ENCODE assay signal across 8 cellular contexts in the genomic region with DNA sequence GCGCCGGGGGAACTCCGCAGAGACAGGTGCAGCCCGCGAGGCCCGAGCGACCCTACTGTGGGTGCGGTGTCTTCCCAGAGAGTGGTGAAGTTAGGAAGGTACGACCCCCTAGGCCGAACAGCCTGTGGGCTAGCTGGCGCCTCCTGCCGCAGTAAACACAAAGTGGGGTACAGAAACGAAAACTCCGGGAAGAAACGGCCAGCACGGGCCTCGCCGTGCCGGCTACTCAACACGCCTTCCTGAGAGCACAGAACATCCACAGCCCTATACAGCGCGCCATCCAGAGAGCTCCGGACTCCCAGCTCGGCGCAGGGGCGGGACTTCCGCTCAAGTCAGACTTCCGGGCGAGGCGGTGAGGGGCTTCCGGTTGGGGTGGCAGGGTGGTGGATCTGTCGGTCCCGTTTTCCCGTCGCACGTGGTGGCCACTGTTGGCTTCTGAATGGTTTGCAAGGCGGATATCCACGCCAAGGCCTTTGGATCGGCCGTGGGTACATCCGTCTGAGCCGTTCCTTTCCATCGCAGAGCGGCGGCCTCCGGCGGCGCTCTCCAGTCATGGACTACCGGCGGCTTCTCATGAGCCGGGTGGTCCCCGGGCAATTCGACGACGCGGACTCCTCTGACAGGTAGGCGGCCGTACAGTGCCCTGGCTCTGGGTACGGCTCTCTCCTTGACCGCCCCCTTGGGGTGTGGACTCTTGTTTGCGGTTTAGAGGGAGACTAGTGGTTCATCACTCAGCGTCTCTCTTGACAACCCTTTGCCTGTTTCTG. TPM values are rescaled to one million over a fixed set of nuclear protein-coding genes. Genes with fewer than 3 reads are reported as not detected.
DNase-seq lines count a peak whose midpoint lies in the region; ATAC-seq and TF ChIP-seq lines count a peak whose summit lies in the region.

A gene (minus strand): TSS at position 292 of the 767 bp plus-strand sequence. CDS start 2,569 bp downstream, outside the sequence.
A gene (plus strand): TSS at position 358 of the 767 bp plus-strand sequence. CDS start 195 bp downstream, at position 553.

- TF ChIP-seq CTCF in fibroblast of pulmonary artery (IDR thresholded peaks at IDR 0.05; ENCODE audit: low read length, missing control alignments): no peak

- H3K4me1 Mint-ChIP-seq in activated T-helper 2 cell treated with anti-CD3 and anti-CD28 coated beads, Interferon-gamma antibody, Interleukin-2, Interleukin-4, amounts not matched to agents 10 μg/mL and 5 μg/mL and 100 μg/mL, durations not matched to agents 14 hours and 24 hours and 36 hours (ENCODE audit: low read depth): peaks cover 27% of the 10 kb centered on the region
- H3K4me1 Mint-ChIP-seq in natural killer cell treated with Interleukin-12 subunit alpha and Interleukin-12 subunit beta and Interleukin-15 and Interleukin-18, amount 100 ng/mL, for 72 hours (ENCODE audit: low read depth in 2 of 2): peaks cover 30 to 47% of the 10 kb centered on the region in 2 donors

- DNase-seq in EL (peak; percentile 97), GOT3 (lab: John Stamatoyannopoulos, UW) (peak; percentile 66), LHCN-M2 (ENCODE audit: low read depth) (peak; percentile 95), RPMI7951 (ENCODE audit: low read depth) (peak; percentile 93), fibroblast of pulmonary artery (ENCODE audit: low read depth) (peak; percentile 95)
- peak; percentile 93 for DNase-seq in activated T-helper 2 cell treated with anti-CD3 and anti-CD28 coated beads, Interferon-gamma antibody, Interleukin-2, Interleukin-4, amounts not matched to agents 10 μg/mL and 5 μg/mL and 100 μg/mL, durations not matched to agents 14 hours and 24 hours and 36 hours (ENCODE audit: low spot score)
- peak; percentile 98 for DNase-seq in natural killer cell treated with Interleukin-12 subunit alpha and Interleukin-12 subunit beta and Interleukin-15 and Interleukin-18, amount 100 ng/mL, for 72 hours (ENCODE audit: low spot score)
- DNase-seq in stimulated activated naive CD4-positive, alpha-beta T cell treated with Interleukin-2 at 50 U/mL for 16 hours (lab: John Stamatoyannopoulos, UW): peak; percentile 95

- peak within 1 kb of the TSS; percentile 92 for H3K4me3 Mint-ChIP-seq in activated T-helper 2 cell treated with anti-CD3 and anti-CD28 coated beads, Interferon-gamma antibody, Interleukin-2, Interleukin-4, amounts not matched to agents 10 μg/mL and 5 μg/mL and 100 μg/mL, durations not matched to agents 14 hours and 24 hours and 36 hours (ENCODE audit: low read depth)
- H3K4me3 Mint-ChIP-seq in natural killer cell treated with Interleukin-12 subunit alpha and Interleukin-12 subunit beta and Interleukin-15 and Interleukin-18, amount 100 ng/mL, for 72 hours: peak within 1 kb of the TSS; percentile 95

- intact Hi-C loops in activated T-helper 2 cell treated with anti-CD3 and anti-CD28 coated beads, Interferon-gamma antibody, Interleukin-2, Interleukin-4, amounts not matched to agents 10 μg/mL and 5 μg/mL and 100 μg/mL, durations not matched to agents 14 hours and 24 hours and 36 hours (cut with micrococcal nuclease): loop anchor here (1.0 to 10.0 kb wide), 5 partner anchors 76 to 735 kb away; a partner anchor contains a TSS

- no peaks in the 10 kb centered on the region for H3K27me3 Mint-ChIP-seq in activated T-helper 2 cell treated with anti-CD3 and anti-CD28 coated beads, Interferon-gamma antibody, Interleukin-2, Interleukin-4, amounts not matched to agents 10 μg/mL and 5 μg/mL and 100 μg/mL, durations not matched to agents 14 hours and 24 hours and 36 hours (ENCODE audit: low read depth)
- H3K27me3 Mint-ChIP-seq in natural killer cell treated with Interleukin-12 subunit alpha and Interleukin-12 subunit beta and Interleukin-15 and Interleukin-18, amount 100 ng/mL, for 72 hours: no peaks in the 10 kb centered on the region

- no peaks in the 10 kb centered on the region for H3K9me3 Mint-ChIP-seq in activated T-helper 2 cell treated with anti-CD3 and anti-CD28 coated beads, Interferon-gamma antibody, Interleukin-2, Interleukin-4, amounts not matched to agents 10 μg/mL and 5 μg/mL and 100 μg/mL, durations not matched to agents 14 hours and 24 hours and 36 hours
- peaks cover 3% of the 10 kb centered on the region for H3K9me3 Mint-ChIP-seq in natural killer cell treated with Interleukin-12 subunit alpha and Interleukin-12 subunit beta and Interleukin-15 and Interleukin-18, amount 100 ng/mL, for 72 hours

- ATAC-seq in natural killer cell treated with Interleukin-12 subunit alpha and Interleukin-12 subunit beta and Interleukin-15 and Interleukin-18, amount 100 ng/mL, for 72 hours: peak; percentile 98

- H3K4me3 ChIP-seq in fibroblast of pulmonary artery (replicated peaks; ENCODE audit: low read depth, low read length): peak within 1 kb of the TSS; percentile 85

- peak within 1 kb of the TSS; percentile 99 for H3K27ac Mint-ChIP-seq in activated T-helper 2 cell treated with anti-CD3 and anti-CD28 coated beads, Interferon-gamma antibody, Interleukin-2, Interleukin-4, amounts not matched to agents 10 μg/mL and 5 μg/mL and 100 μg/mL, durations not matched to agents 14 hours and 24 hours and 36 hours
- peak within 1 kb of the TSS; percentile 86 to 95 for H3K27ac Mint-ChIP-seq in natural killer cell treated with Interleukin-12 subunit alpha and Interleukin-12 subunit beta and Interleukin-15 and Interleukin-18, amount 100 ng/mL, for 72 hours

- peaks cover 39% of the 10 kb centered on the region for H3K36me3 Mint-ChIP-seq in activated T-helper 2 cell treated with anti-CD3 and anti-CD28 coated beads, Interferon-gamma antibody, Interleukin-2, Interleukin-4, amounts not matched to agents 10 μg/mL and 5 μg/mL and 100 μg/mL, durations not matched to agents 14 hours and 24 hours and 36 hours (ENCODE audit: low read depth)
- peaks cover 22% of the 10 kb centered on the region for H3K36me3 Mint-ChIP-seq in natural killer cell treated with Interleukin-12 subunit alpha and Interleukin-12 subunit beta and Interleukin-15 and Interleukin-18, amount 100 ng/mL, for 72 hours

RNA-seq across cellular contexts. Expression of the first gene that starts in this region (rescaled TPM):
- not detected in 2 replicates for total RNA-seq in LHCN-M2 (2014; rRNA removed)
- not detected for polyA plus RNA-seq in LHCN-M2 (2012)
- total RNA-seq in RPMI7951 (2014; rRNA removed; shearing (Covaris generic)): not detected in 2 replicates
- total RNA-seq in activated T-helper 2 cell treated with anti-CD3 and anti-CD28 coated beads, Interferon-gamma antibody, Interleukin-2, Interleukin-4, amounts not matched to agents 10 μg/mL and 5 μg/mL and 100 μg/mL, durations not matched to agents 14 hours and 24 hours and 36 hours: 0.16 TPM in 2 replicates
- under 1 TPM; 0.42 to 0.76 TPM for total RNA-seq in natural killer cell treated with Interleukin-12 subunit alpha and Interleukin-12 subunit beta and Interleukin-15 and Interleukin-18, amount 100 ng/mL, for 72 hours

RNA-seq across cellular contexts. Expression of the second gene that starts in this region (rescaled TPM):
- total RNA-seq in LHCN-M2 (2014; rRNA removed): 17.5 and 19.1 TPM in 2 replicates
- 7.5 TPM for polyA plus RNA-seq in LHCN-M2 (2012)
- 11.9 and 15.5 TPM in 2 replicates for total RNA-seq in RPMI7951 (2014; rRNA removed; shearing (Covaris generic))
- 44.4 and 53.3 TPM in 2 replicates for total RNA-seq in activated T-helper 2 cell treated with anti-CD3 and anti-CD28 coated beads, Interferon-gamma antibody, Interleukin-2, Interleukin-4, amounts not matched to agents 10 μg/mL and 5 μg/mL and 100 μg/mL, durations not matched to agents 14 hours and 24 hours and 36 hours
- 10 to 100 TPM; 39.1 to 49.2 TPM for total RNA-seq in natural killer cell treated with Interleukin-12 subunit alpha and Interleukin-12 subunit beta and Interleukin-15 and Interleukin-18, amount 100 ng/mL, for 72 hours

Comparison
In these comparisons a context has a peak if more than half of its experiments do, and no peak if none do; other contexts are left out.
1. Peak in every context shown above with its lines: DNase-seq, ATAC-seq and H3K4me3 ChIP-seq.